Comparison of ENCODE assay signal across 1 cellular context in genomic region chr14:54047645-54048308, GRCh38.
TF ChIP-seq lines count a peak whose summit lies in the region.

No MANE protein-coding gene starts in this region.

TF ChIP-seq in HepG2, 621 proteins besides CTCF, POLR2A, EP300 and RAD21 (continued from another document and continues in another):
- TF ChIP-seq ZNF564 (CRISPR knock-in tag; IDR thresholded peaks at IDR 0.05) (peak; percentile 67; the same call in 1 of the 2 replicates), HDAC2 (CRISPR knock-in tag; IDR thresholded peaks at IDR 0.05) (peak; percentile 91), ZKSCAN1 (IDR thresholded peaks at IDR 0.05; ENCODE audit: low read length) (peak; percentile 13; the same call in 1 of the 2 replicates), ZNF878 (CRISPR knock-in tag; IDR thresholded peaks at IDR 0.05) (0 out of 2 replicates have a peak, but pooled peaks have one; percentile 28), ZBTB39 (CRISPR knock-in tag; IDR thresholded peaks at IDR 0.05) (peak; percentile 93), GFI1 (CRISPR knock-in tag; IDR thresholded peaks at IDR 0.05; ENCODE audit: borderline replicate concordance) (peak; percentile 61; the same call in 1 of the 2 replicates), PAXIP1 (CRISPR knock-in tag; conservative IDR thresholded peaks at IDR 0.05) (peak; percentile 84), AHDC1 (CRISPR knock-in tag; IDR thresholded peaks at IDR 0.05; ENCODE audit: borderline replicate concordance) (peak; percentile 86; the same call in 1 of the 2 replicates), HMG20A (CRISPR knock-in tag; IDR thresholded peaks at IDR 0.05; ENCODE audit: borderline replicate concordance) (peak; percentile 75), FOXP1 (IDR thresholded peaks at IDR 0.05) (no peak), FOXP1 (CRISPR knock-in tag; IDR thresholded peaks at IDR 0.05) (peak; percentile 65), NCOR1 (IDR thresholded peaks at IDR 0.05; ENCODE audit: borderline replicate concordance, low read length) (0 out of 2 replicates have a peak, but pooled peaks have one; percentile 59), ZNF101 (CRISPR knock-in tag; IDR thresholded peaks at IDR 0.05; ENCODE audit: borderline replicate concordance, low read depth) (no peak), ETV5 (CRISPR knock-in tag; IDR thresholded peaks at IDR 0.05; ENCODE audit: borderline replicate concordance) (peak; percentile 65; the same call in 1 of the 2 replicates), ZNF264 (CRISPR knock-in tag; IDR thresholded peaks at IDR 0.05) (peak; percentile 51), RARA (CRISPR knock-in tag; IDR thresholded peaks at IDR 0.05) (peak; percentile 80), SOX5 (CRISPR knock-in tag; IDR thresholded peaks at IDR 0.05; ENCODE audit: borderline replicate concordance) (peak; percentile 85), EHMT2 (IDR thresholded peaks at IDR 0.05; ENCODE audit: borderline replicate concordance, low read depth, low read length) (peak; percentile 82), ZBTB7A (CRISPR knock-in tag; IDR thresholded peaks at IDR 0.05) (peak; percentile 80; the same call in 1 of the 2 replicates), ZBTB44 (CRISPR knock-in tag; IDR thresholded peaks at IDR 0.05) (no peak), CREB3 (CRISPR knock-in tag; IDR thresholded peaks at IDR 0.05) (no peak), ELF3 (CRISPR knock-in tag; IDR thresholded peaks at IDR 0.05) (peak; percentile 89), RBFOX2 (IDR thresholded peaks at IDR 0.05; ENCODE audit: low read depth, low read length) (no peak), KLF16 (CRISPR knock-in tag; IDR thresholded peaks at IDR 0.05) (0 out of 4 replicates have a peak, but pooled peaks of 1 of the 2 experiments have one; percentile 22), HOXD1 (CRISPR knock-in tag; IDR thresholded peaks at IDR 0.05) (peak; percentile 38; the same call in 1 of the 2 replicates), TFDP2 (CRISPR knock-in tag; IDR thresholded peaks at IDR 0.05) (peak; percentile 55), ZNF33B (CRISPR knock-in tag; IDR thresholded peaks at IDR 0.05) (0 out of 2 replicates have a peak, but pooled peaks have one; percentile 6), LCORL (IDR thresholded peaks at IDR 0.05) (no peak), LCORL (CRISPR knock-in tag; IDR thresholded peaks at IDR 0.05) (peak; percentile 91), NAIF1 (CRISPR knock-in tag; IDR thresholded peaks at IDR 0.05; ENCODE audit: borderline replicate concordance) (0 out of 2 replicates have a peak, but pooled peaks have one; percentile 48), HES4 (CRISPR knock-in tag; IDR thresholded peaks at IDR 0.05; ENCODE audit: borderline replicate concordance) (0 out of 2 replicates have a peak, but pooled peaks have one; percentile 17), POLR2AphosphoS5 (IDR thresholded peaks at IDR 0.05; ENCODE audit: low read depth, low read length) (no peak), ATF6 (CRISPR knock-in tag; conservative IDR thresholded peaks at IDR 0.05) (no peak), ZFP37 (CRISPR knock-in tag; IDR thresholded peaks at IDR 0.05; ENCODE audit: borderline replicate concordance) (peak; percentile 73; the same call in 1 of the 2 replicates), SIX1 (CRISPR knock-in tag; IDR thresholded peaks at IDR 0.05; ENCODE audit: borderline replicate concordance) (peak; percentile 69; the same call in 1 of the 2 replicates), ZNF678 (CRISPR knock-in tag; IDR thresholded peaks at IDR 0.05) (no peak), CREB1 (IDR thresholded peaks at IDR 0.05) (no peak), CREB1 (CRISPR knock-in tag; IDR thresholded peaks at IDR 0.05) (peak; percentile 15; the same call in 1 of the 2 replicates), NR2F6 (IDR thresholded peaks at IDR 0.05) (peak; percentile 59), NR2F6 (CRISPR knock-in tag; IDR thresholded peaks at IDR 0.05) (peak; percentile 70), KMT2B (CRISPR knock-in tag; IDR thresholded peaks at IDR 0.05) (0 out of 2 replicates have a peak, but pooled peaks have one; percentile 55), ZNF451 (CRISPR knock-in tag; IDR thresholded peaks at IDR 0.05) (peak; percentile 33; the same call in 1 of the 2 replicates), HMGXB4 (CRISPR knock-in tag; IDR thresholded peaks at IDR 0.05; ENCODE audit: borderline replicate concordance in 1 of 2, low read depth in 1 of 2) (peak in 1 of 2 experiments; percentile 71; a peak in 1 of 4 replicates)
